Comparison of ENCODE assay signal across 25 cellular contexts in genomic region chr15:36571301-36571700, GRCh38. TPM values are rescaled to one million over a fixed set of nuclear protein-coding genes. Genes with fewer than 3 reads are reported as not detected.
DNase-seq lines count a peak whose midpoint lies in the region; TF ChIP-seq lines count a peak whose summit lies in the region.
"Had no signal": no experiment of that assay in that cellular context is flagged by ENCODE, and none has a peak within 500 bp of the region (broad histone marks: within the 10 kb centered on the region; RNA-seq: fewer than 3 reads in every experiment).

No MANE protein-coding gene starts in this region.

- in situ Hi-C loops in GM23248 (cut with MboI) = no loop called here

- H3K4me1 ChIP-seq in GM23248 (ENCODE audit: insufficient read depth) = no peaks in the 10 kb centered on the region
- no peaks in the 10 kb centered on the region for H3K4me1 ChIP-seq in SK-N-SH (ENCODE audit: control insufficient read depth in 1 of 2, insufficient read depth in 2 of 2, low read depth in 1 of 2, low read length in 1 of 2)
- no peaks in the 10 kb centered on the region for H3K4me1 ChIP-seq in spleen
- H3K4me1 ChIP-seq: transverse colon had no signal

- CTCF ChIA-PET in SK-N-SH (lab: Yijun Ruan, JAX) = no interaction called here

- H3F3A ChIP-seq in GM23248 (ENCODE audit: insufficient read depth) = no peaks in the 10 kb centered on the region
- no peaks in the 10 kb centered on the region for H3F3A ChIP-seq in SK-N-SH (replicated peaks; ENCODE audit: insufficient read depth)

- no peak overlapping the region for H3K4me3 ChIP-seq in GM23248
- no peak overlapping the region for H3K4me3 ChIP-seq in SK-N-SH (ENCODE audit: low read depth in 2 of 2, low read length in 1 of 2)
- no peak overlapping the region for H3K4me3 ChIP-seq in retinal pigment epithelial cell (ENCODE audit: low read length)
- no peak overlapping the region for H3K4me3 ChIP-seq in spleen
- H3K4me3 ChIP-seq: left ventricle myocardium inferior, transverse colon had no signal

- TF ChIP-seq POLR2A in spleen (IDR thresholded peaks at IDR 0.05) = no peak

- H3K9me3 ChIP-seq in GM23248 (ENCODE audit: low read depth) (no peaks in the 10 kb centered on the region), SK-N-SH (no peaks in the 10 kb centered on the region), spleen (no peaks in the 10 kb centered on the region)
- H3K9me3 ChIP-seq: left ventricle myocardium inferior, neutrophil, transverse colon had no signal

- H3K4me2 ChIP-seq in GM23248 (ENCODE audit: unreplicated experiment) (no peak overlapping the region), SK-N-SH (no peak overlapping the region)

- H3K9ac ChIP-seq in GM23248 = no peak overlapping the region
- H3K9ac ChIP-seq in SK-N-SH = no peak overlapping the region

- H3K36me3 ChIP-seq in GM23248 (ENCODE audit: low read depth) (no peaks in the 10 kb centered on the region), SK-N-SH (replicated peaks in 1 of 2; ENCODE audit: control insufficient read depth in 1 of 2, insufficient read depth in 2 of 2, low read length in 1 of 2) (no peaks in the 10 kb centered on the region), spleen (no peaks in the 10 kb centered on the region)
- H3K36me3 ChIP-seq: left ventricle myocardium inferior, neutrophil, transverse colon, WERI-Rb-1 had no signal

- no peak for TF ChIP-seq EP300 in SK-N-SH (IDR thresholded peaks at IDR 0.05; ENCODE audit: borderline replicate concordance in 1 of 2, low read depth in 1 of 2, low read length in 1 of 2)

- no peak for TF ChIP-seq RAD21 in SK-N-SH (IDR thresholded peaks at IDR 0.05; ENCODE audit: low read length)

- H2AFZ ChIP-seq in GM23248 = no peak overlapping the region
- H2AFZ ChIP-seq in SK-N-SH (ENCODE audit: low read depth) = peak overlapping the region; percentile 3; the same call in 1 of the 2 replicates

- POLR2A ChIA-PET in SK-N-SH (lab: Yijun Ruan, JAX) = no interaction called here

- DNase-seq in GM23248 (peak; percentile 4), SK-N-SH (no peak), fibroblast of the conjunctiva (ENCODE audit: low read depth) (peak; percentile 18), retinal pigment epithelial cell (ENCODE audit: low read depth) (peak; percentile 60), NCI-H2227 treated with DMSO at 0.1 percent for 48 hours (lab: John Stamatoyannopoulos, UW) (no peak), spleen (no peak), midbrain (lab: John Stamatoyannopoulos, UW) (no peak), LoVo (ENCODE audit: low spot score) (no peak)
- DNase-seq: activated CD4-positive, alpha-beta T cell treated with anti-CD3 and anti-CD28 coated beads for 4 hours; activated CD8-positive, alpha-beta T cell treated with anti-CD3 and anti-CD28 coated beads, Interleukin-2, amount 10 ng/mL, durations not matched to agents 7 days and 5 days; DMS79; GF-D8; glutamatergic neuron; islet precursor cell; left ventricle myocardium inferior; mesendoderm; NCI-H1105; NCI-H187 treated with DMSO at 0.1 percent for 48 hours; NCI-H524 treated with DMSO at 0.1 percent for 48 hours; SHP77 treated with DMSO at 0.1 percent for 48 hours; T1000; transverse colon; WERI-Rb-1 had no signal

- no peaks in the 10 kb centered on the region for H4K20me1 ChIP-seq in GM23248 (ENCODE audit: insufficient read depth)
- H4K20me1 ChIP-seq in SK-N-SH (ENCODE audit: insufficient read depth) = no peaks in the 10 kb centered on the region

- TF ChIP-seq CTCF in SK-N-SH (IDR thresholded peaks at IDR 0.05) (no peak), retinal pigment epithelial cell (conservative IDR thresholded peaks at IDR 0.05; ENCODE audit: low read depth, low read length) (no peak), spleen (IDR thresholded peaks at IDR 0.05 in 8 of 11, conservative IDR thresholded peaks at IDR 0.05 in 3 of 11) (no peak)

- H3K27me3 ChIP-seq in GM23248 (replicated peaks; ENCODE audit: insufficient read depth) = no peaks in the 10 kb centered on the region
- H3K27me3 ChIP-seq in SK-N-SH (ENCODE audit: insufficient read depth) = no peaks in the 10 kb centered on the region
- H3K27me3 ChIP-seq in spleen (replicated peaks in 1 of 7) = no peaks in the 10 kb centered on the region

- H3K9me2 ChIP-seq in GM23248 (ENCODE audit: insufficient read depth) (no peaks in the 10 kb centered on the region), SK-N-SH (no peaks in the 10 kb centered on the region)

- intact Hi-C loops in spleen (cut with DNase I; ENCODE audit: low total_unique reads) = no loop called here

- no peaks in the 10 kb centered on the region for H3K79me2 ChIP-seq in GM23248 (ENCODE audit: insufficient read depth)
- H3K79me2 ChIP-seq in SK-N-SH (ENCODE audit: insufficient read depth) = no peaks in the 10 kb centered on the region

- H3K27ac ChIP-seq in GM23248 = no peak overlapping the region
- no peak overlapping the region for H3K27ac ChIP-seq in SK-N-SH (ENCODE audit: low read depth in 2 of 2, low read length in 1 of 2)
- H3K27ac ChIP-seq in spleen = no peak overlapping the region
- H3K27ac ChIP-seq: C4-2B, left ventricle myocardium inferior, neutrophil, transverse colon, WERI-Rb-1 had no signal

- WGBS in GM23248 (ENCODE audit: low coverage in 1 of 2, low lambda C conversion rate in 2 of 2, missing lambda C conversion rate in 2 of 2), 2 experiments = 60 to 67% methylated on average over 2 of the region's 2 CpGs
- 73% methylated on average over 2 of the region's 2 CpGs for WGBS in SK-N-SH (ENCODE audit: low lambda C conversion rate)
- 78 to 88% (median 80%) methylated on average over 2 of the region's 2 CpGs for WGBS in spleen, 5 donors

TF ChIP-seq in SK-N-SH, 30 proteins besides CTCF, POLR2A, EP300 and RAD21:
- TF ChIP-seq RFX5 (IDR thresholded peaks at IDR 0.05; ENCODE audit: low read length) (no peak), USF2 (IDR thresholded peaks at IDR 0.05; ENCODE audit: borderline replicate concordance, low read depth, low read length) (no peak), USF1 (IDR thresholded peaks at IDR 0.05; ENCODE audit: borderline replicate concordance, low read depth) (no peak), TAF1 (IDR thresholded peaks at IDR 0.05; ENCODE audit: borderline replicate concordance, low read depth, low read length) (no peak), GABPA (IDR thresholded peaks at IDR 0.05; ENCODE audit: low read depth) (no peak), MEF2A (IDR thresholded peaks at IDR 0.05; ENCODE audit: borderline replicate concordance, low read depth) (no peak), RCOR1 (IDR thresholded peaks at IDR 0.05; ENCODE audit: low read length) (no peak), CHD2 (IDR thresholded peaks at IDR 0.05; ENCODE audit: low read length, partially characterized antibody) (no peak)

RNA-seq across cellular contexts. Expression of gene CDIN1, which starts 8.1 kb away (rescaled TPM):
- total RNA-seq in GM23248 (2014; rRNA removed; shearing (Covaris generic)) = 15.8 and 24.0 TPM in 2 replicates
- 13.6 and 15.7 TPM in 2 replicates for polyA plus RNA-seq in GM23248 (2016; fragmentation: Nextera tagmentation; extraction: Ambion mirVana)
- 12.7 and 20.2 TPM in 2 replicates for polyA plus RNA-seq in SK-N-SH (2012; rRNA removed)
- polyA plus RNA-seq in SK-N-SH (2012; cell fraction: cytosol; rRNA removed) = 9.1 and 11.4 TPM in 2 replicates
- polyA plus RNA-seq in SK-N-SH (2012; cell fraction: nucleus; rRNA removed) = 18.0 and 28.8 TPM in 2 replicates
- 10 to 100 TPM in 5 of 7 donors, 1 to 10 TPM in 2; 8.4 to 19.2 (median 11.0) TPM for total RNA-seq in spleen
- 1 to 10 TPM; 2.9 to 3.8 (median 3.1) TPM for polyA plus RNA-seq in spleen

Comparison
In these comparisons a context has a peak if more than half of its experiments do, and no peak if none do; other contexts are left out.
1. DNase-seq: peak in GM23248 (single experiment), fibroblast of the conjunctiva (single experiment) and retinal pigment epithelial cell (single experiment); none in SK-N-SH (single experiment), NCI-H2227 treated with DMSO at 0.1 percent for 48 hours (single experiment), spleen (single experiment), midbrain (single experiment) and LoVo (single experiment).